In genomic region chr5:157732130-157732783, GRCh38 we compare ENCODE assay signal across 8 cellular contexts. TPM values are rescaled to one million over a fixed set of nuclear protein-coding genes. Genes with fewer than 3 reads are reported as not detected.
DNase-seq lines count a peak whose midpoint lies in the region; ATAC-seq and TF ChIP-seq lines count a peak whose summit lies in the region.

No MANE protein-coding gene starts in this region.

- H3K4me1 ChIP-seq in right atrium auricular region (peaks cover 0 to 7% of the 10 kb centered on the region in 2 donors), mucosa of stomach (ENCODE audit: control insufficient read depth, insufficient read depth, low read length) (peaks cover 4% of the 10 kb centered on the region), vagina (peaks cover 7% of the 10 kb centered on the region)

- no peaks in the 10 kb centered on the region for H3K9me3 ChIP-seq in right atrium auricular region
- no peaks in the 10 kb centered on the region for H3K9me3 ChIP-seq in mucosa of stomach (ENCODE audit: control insufficient read depth, low read length)
- no peaks in the 10 kb centered on the region for H3K9me3 ChIP-seq in vagina

- peaks cover 28% of the 10 kb centered on the region for H3K36me3 ChIP-seq in right atrium auricular region
- H3K36me3 ChIP-seq in mucosa of stomach (ENCODE audit: control insufficient read depth, insufficient read depth, low read length): no peaks in the 10 kb centered on the region
- peaks cover 0 to 4% of the 10 kb centered on the region in 2 donors for H3K36me3 ChIP-seq in vagina

- peak overlapping the region; percentile 60 to 79 for H3K4me3 ChIP-seq in right atrium auricular region
- peak overlapping the region; percentile 62 for H3K4me3 ChIP-seq in astrocyte of the cerebellum (ENCODE audit: low read depth, low read length)
- H3K4me3 ChIP-seq in mucosa of stomach (ENCODE audit: low read length): no peak overlapping the region
- H3K4me3 ChIP-seq in vagina: peak overlapping the region; percentile 55 to 68

- H3K27ac ChIP-seq in right atrium auricular region: peak overlapping the region in 1 of 2 donors; percentile 93
- H3K27ac ChIP-seq in vagina: peak overlapping the region; percentile 91

- TF ChIP-seq CTCF in right atrium auricular region (IDR thresholded peaks at IDR 0.05) (no peak), astrocyte of the cerebellum (IDR thresholded peaks at IDR 0.05; ENCODE audit: low read depth, low read length, missing control alignments) (no peak), vagina (IDR thresholded peaks at IDR 0.05) (no peak)

- ATAC-seq in Right ventricle myocardium inferior: no peak
- no peak for ATAC-seq in sciatic nerve

- no peak for DNase-seq in right atrium auricular region (ENCODE audit: low spot score)
- no peak for DNase-seq in Right ventricle myocardium inferior (ENCODE audit: missing footprints)
- no peak for DNase-seq in astrocyte of the cerebellum (ENCODE audit: low read depth)
- no peak for DNase-seq in vagina (ENCODE audit: extremely low spot score in 2 of 2)
- DNase-seq in Kasumi-1 (lab: John Stamatoyannopoulos, UW): no peak
- DNase-seq in NCI-H774 (lab: John Stamatoyannopoulos, UW): no peak
- DNase-seq in sciatic nerve (ENCODE audit: low spot score): no peak

- intact Hi-C loops in Right ventricle myocardium inferior (cut with DNase I) (no loop called here), vagina (cut with DNase I) (no loop called here), sciatic nerve (cut with DNase I) (no loop called here)

- H3K9ac ChIP-seq in mucosa of stomach (ENCODE audit: low read length): peak overlapping the region; percentile 78

- TF ChIP-seq POLR2A in vagina (IDR thresholded peaks at IDR 0.05): no peak

- H3K27me3 ChIP-seq in right atrium auricular region (no peaks in the 10 kb centered on the region), mucosa of stomach (ENCODE audit: control insufficient read depth, insufficient read depth, low read length) (no peaks in the 10 kb centered on the region), vagina (no peaks in the 10 kb centered on the region)

- in situ Hi-C loops in astrocyte of the cerebellum (cut with HindIII; ENCODE audit: low sequenced_read_pairs): no loop called here

RNA-seq across cellular contexts. Expression of gene THG1L, which starts 1.0 kb away (rescaled TPM):
- total RNA-seq in right atrium auricular region (1 to 10 TPM; 4.5 to 4.8 TPM), Right ventricle myocardium inferior (3.9 TPM), vagina (10.3 TPM), sciatic nerve (5.8 TPM)

RNA-seq across cellular contexts. Expression of gene LSM11, which starts 11.3 kb away (rescaled TPM):
- total RNA-seq in right atrium auricular region (1 to 10 TPM; 1.6 to 2.4 TPM), Right ventricle myocardium inferior (1.5 TPM), vagina (3.9 TPM), sciatic nerve (3.4 TPM)
